In genomic region chr4:47786958-47787370, GRCh38 we compare ENCODE assay signal across 17 cellular contexts.
DNase-seq lines count a peak whose midpoint lies in the region; ATAC-seq and TF ChIP-seq lines count a peak whose summit lies in the region.
"Had no signal": no experiment of that assay in that cellular context is flagged by ENCODE, and none has a peak within 500 bp of the region (broad histone marks: within the 10 kb centered on the region; RNA-seq: fewer than 3 reads in every experiment).

No MANE protein-coding gene starts in this region.

- H3K9ac ChIP-seq in KMS-11: no peak overlapping the region

- H3K4me2 ChIP-seq in KMS-11: peak overlapping the region; percentile 35; the same call in 1 of the 2 replicates

- H3K79me2 ChIP-seq in KMS-11 (ENCODE audit: insufficient read depth, low read depth): no peaks in the 10 kb centered on the region

- H3K4me3 ChIP-seq in KMS-11 (IDR thresholded peaks at IDR 0.05; ENCODE audit: insufficient read depth, low read depth, low read length): no peak overlapping the region
- H3K4me3 ChIP-seq: heart left ventricle, SK-N-MC, skin epidermis had no signal

- H3K36me3 Mint-ChIP-seq in stimulated activated effector memory CD8-positive, alpha-beta T cell treated with anti-CD3 and anti-CD28 coated beads, Interleukin-12 subunit alpha, Interleukin-12 subunit beta, amount 100 ng/mL, for 72 hours: no peaks in the 10 kb centered on the region
- H3K36me3 Mint-ChIP-seq: activated naive CD8-positive, alpha-beta T cell had no signal

- no peaks in the 10 kb centered on the region for H3K4me1 Mint-ChIP-seq in stimulated activated effector memory CD8-positive, alpha-beta T cell treated with anti-CD3 and anti-CD28 coated beads, Interleukin-12 subunit alpha, Interleukin-12 subunit beta, amount 100 ng/mL, for 72 hours

- DNase-seq in GM10266 (ENCODE audit: extremely low spot score) (peak; percentile 20), Ammon's horn (ENCODE audit: low spot score) (no peak), NCI-H187 treated with DMSO at 0.1 percent for 48 hours (lab: John Stamatoyannopoulos, UW) (no peak), kidney tubule cell (ENCODE audit: low spot score) (no peak)
- no peak for DNase-seq in stimulated activated effector memory CD8-positive, alpha-beta T cell treated with anti-CD3 and anti-CD28 coated beads, Interleukin-12 subunit alpha, Interleukin-12 subunit beta, amount 100 ng/mL, for 72 hours (ENCODE audit: low spot score in 2 of 2)
- DNase-seq: activated CD4-positive, alpha-beta T cell treated with anti-CD3 and anti-CD28 coated beads, Interleukin-2, amount 50 U/mL, for 4 hours; DND-41; GOT3; heart left ventricle; Karpas-422; NCI-H524 had no signal

- no peaks in the 10 kb centered on the region for H4K20me1 ChIP-seq in KMS-11 (ENCODE audit: insufficient read depth)

- peaks cover 50% of the 10 kb centered on the region for H3K27me3 ChIP-seq in KMS-11 (ENCODE audit: insufficient read depth, low read depth)
- H3K27me3 ChIP-seq: heart left ventricle had no signal

- no peaks in the 10 kb centered on the region for H3K36me3 ChIP-seq in KMS-11 (ENCODE audit: insufficient read depth)
- H3K36me3 ChIP-seq: heart left ventricle had no signal

- TF ChIP-seq CTCF in GM10266 (IDR thresholded peaks at IDR 0.05; ENCODE audit: control insufficient read depth, insufficient read depth, low read depth, missing control alignments) (no peak), KMS-11 (conservative IDR thresholded peaks at IDR 0.05; ENCODE audit: low read depth, low read length) (no peak)

- H3K27ac Mint-ChIP-seq in stimulated activated effector memory CD8-positive, alpha-beta T cell treated with anti-CD3 and anti-CD28 coated beads, Interleukin-12 subunit alpha, Interleukin-12 subunit beta, amount 100 ng/mL, for 72 hours: no peak overlapping the region
- H3K27ac Mint-ChIP-seq: activated naive CD8-positive, alpha-beta T cell had no signal

- H2AFZ ChIP-seq in KMS-11 (ENCODE audit: low read depth): no peak overlapping the region

- H3K9me3 Mint-ChIP-seq in stimulated activated effector memory CD8-positive, alpha-beta T cell treated with anti-CD3 and anti-CD28 coated beads, Interleukin-12 subunit alpha, Interleukin-12 subunit beta, amount 100 ng/mL, for 72 hours: no peaks in the 10 kb centered on the region

- H3K27ac ChIP-seq in KMS-11: no peak overlapping the region
- H3K27ac ChIP-seq: SK-N-MC, skin epidermis had no signal

- peaks cover 20% of the 10 kb centered on the region for H3K4me1 ChIP-seq in KMS-11 (ENCODE audit: low read depth, poor library complexity, severe bottlenecking)

- no peak overlapping the region for H3K4me3 Mint-ChIP-seq in stimulated activated effector memory CD8-positive, alpha-beta T cell treated with anti-CD3 and anti-CD28 coated beads, Interleukin-12 subunit alpha, Interleukin-12 subunit beta, amount 100 ng/mL, for 72 hours
- H3K4me3 Mint-ChIP-seq: activated naive CD8-positive, alpha-beta T cell had no signal

- ATAC-seq in GM19351 (IDR thresholded peaks at IDR 0.05; ENCODE audit: unreplicated experiment): peak; percentile 92
- peak; percentile 95 for ATAC-seq in HG02870 (IDR thresholded peaks at IDR 0.05; ENCODE audit: unreplicated experiment)
- ATAC-seq in stimulated activated effector memory CD8-positive, alpha-beta T cell treated with anti-CD3 and anti-CD28 coated beads, Interleukin-12 subunit alpha, Interleukin-12 subunit beta, amount 100 ng/mL, for 72 hours: no peak
- ATAC-seq: heart left ventricle had no signal
